ENCODE assay signal across 16 cellular contexts in the genomic region with DNA sequence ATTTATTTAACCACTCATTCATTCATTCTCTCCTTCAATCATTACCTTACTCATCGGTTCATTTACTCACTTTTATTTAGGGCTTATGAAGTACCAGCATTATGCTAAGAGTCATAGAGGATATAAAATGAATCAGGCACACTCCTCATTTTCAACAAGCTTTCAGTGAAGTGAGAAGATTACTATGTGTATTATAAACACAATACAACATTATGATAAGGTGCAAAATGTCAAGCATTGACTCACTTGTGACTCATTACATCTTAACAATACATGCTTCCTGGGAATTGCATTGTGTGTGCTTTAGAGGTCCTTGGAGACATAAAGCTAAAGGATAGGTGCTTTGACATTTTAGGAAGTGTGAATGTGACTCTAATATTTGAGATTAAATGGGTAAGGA.
DNase-seq lines count a peak whose midpoint lies in the region; ATAC-seq, FAIRE-seq and TF ChIP-seq lines count a peak whose summit lies in the region.
"Had no signal": no experiment of that assay in that cellular context is flagged by ENCODE, and none has a peak within 500 bp of the region (broad histone marks: within the 10 kb centered on the region; RNA-seq: fewer than 3 reads in every experiment).

No MANE protein-coding gene starts in this region.

- no peaks in the 10 kb centered on the region for H4K20me1 ChIP-seq in HCT116 (ENCODE audit: insufficient read depth)

- H3K9me3 ChIP-seq in HCT116 (ENCODE audit: control insufficient read depth in 1 of 2, insufficient read depth in 1 of 2, low read depth in 1 of 2, low read length in 2 of 2) = no peaks in the 10 kb centered on the region
- H3K9me3 ChIP-seq in body of pancreas = no peaks in the 10 kb centered on the region
- H3K9me3 ChIP-seq in upper lobe of left lung = no peaks in the 10 kb centered on the region
- H3K9me3 ChIP-seq: SJSA1 had no signal

- H3K27me3 ChIP-seq in HCT116 (ENCODE audit: insufficient read depth, low read length) (peaks cover 37% of the 10 kb centered on the region; the same call in 1 of the 2 replicates), body of pancreas (no peaks in the 10 kb centered on the region), upper lobe of left lung (no peaks in the 10 kb centered on the region)
- H3K27me3 ChIP-seq: heart right ventricle, SJSA1, stomach had no signal

- no peak for TF ChIP-seq EP300 in upper lobe of left lung (IDR thresholded peaks at IDR 0.05)

- TF ChIP-seq RAD21 in HCT116 (IDR thresholded peaks at IDR 0.05; ENCODE audit: low read depth) = no peak

- CTCF ChIA-PET in HCT116 (lab: Charles Lee) = no interaction called here

- H2AFZ ChIP-seq in HCT116 (ENCODE audit: low read depth, low read length, poor library complexity, severe bottlenecking) = no peak overlapping the region

- TF ChIP-seq POLR2A in HCT116 (IDR thresholded peaks at IDR 0.05; ENCODE audit: borderline replicate concordance, extremely low read depth, insufficient read depth, insufficient read length) = no peak
- no peak for TF ChIP-seq POLR2A in body of pancreas (IDR thresholded peaks at IDR 0.05)
- no peak for TF ChIP-seq POLR2A in upper lobe of left lung (IDR thresholded peaks at IDR 0.05)

- H3K27ac ChIP-seq in HCT116 (ENCODE audit: low read depth, low read length) (no peak overlapping the region), body of pancreas (no peak overlapping the region), upper lobe of left lung (no peak overlapping the region)
- H3K27ac ChIP-seq: heart right ventricle, SJSA1, stomach had no signal

- DNase-seq in HCT116 (ENCODE audit: low read depth, low spot score) (peak; percentile 16), RCC 7860 (ENCODE audit: low spot score) (peak; percentile 93), epithelial cell of esophagus (ENCODE audit: low read depth) (peak; percentile 89), renal cortical epithelial cell (ENCODE audit: low read depth) (peak; percentile 87), anterior cingulate cortex (lab: John Stamatoyannopoulos, UW) (no peak), body of pancreas (no peak), upper lobe of left lung (no peak)
- DNase-seq: activated gamma-delta T cell; cerebellar nuclear complex; effector CD4-positive, alpha-beta T cell; heart right ventricle; NCI-H146; NCI-H748 treated with DMSO at 0.1 percent for 48 hours; stimulated activated CD4-positive, alpha-beta T cell treated with anti-CD3 and anti-CD28 coated beads, Interleukin-4, amount 100 ng/mL, for 4 hours; stomach had no signal

- FAIRE-seq in RCC 7860 (lab: Jason Lieb, UNC) = peak; percentile 88

- H3K36me3 ChIP-seq in HCT116 (ENCODE audit: control insufficient read depth in 1 of 2, insufficient read depth in 2 of 2, low read length in 2 of 2) = no peaks in the 10 kb centered on the region
- H3K36me3 ChIP-seq in body of pancreas (replicated peaks in 1 of 2; ENCODE audit: insufficient read depth in 1 of 2, low read depth in 2 of 2) = no peaks in the 10 kb centered on the region
- H3K36me3 ChIP-seq in upper lobe of left lung = no peaks in the 10 kb centered on the region
- H3K36me3 ChIP-seq: heart right ventricle, SJSA1, stomach had no signal

- 69 to 73% methylated on average over 1 of the region's 1 CpG for WGBS in body of pancreas, 2 donors
- WGBS in upper lobe of left lung, 2 donors = 83 to 88% methylated on average over 1 of the region's 1 CpG

- RAD21 ChIA-PET in HCT116 (lab: Charles Lee; ENCODE audit: low non-redundant PET in 1 of 2, low total read pairs in 2 of 2, uncharacterized antibody in 2 of 2, unreplicated experiment in 2 of 2) = no interaction called here

- no peak overlapping the region for H3K9ac ChIP-seq in HCT116 (ENCODE audit: low read length)

- no peaks in the 10 kb centered on the region for H3K79me2 ChIP-seq in HCT116 (ENCODE audit: insufficient read depth, low read length)

- ATAC-seq in HCT116 (peak; percentile 47; the same call in 1 of the 2 replicates), body of pancreas (no peak), upper lobe of left lung (ENCODE audit: low FRiP score in 2 of 2) (no peak)

- BruUV-seq in HCT116 (replicated peaks; lab: Mats Ljungman, UMichigan) = no TSS peak

- no peak for TF ChIP-seq CTCF in HCT116 (IDR thresholded peaks at IDR 0.05 in 2 of 3, conservative IDR thresholded peaks at IDR 0.05 in 1 of 3; ENCODE audit: borderline replicate concordance in 1 of 3, insufficient read depth in 1 of 3, low read depth in 2 of 3, low read length in 2 of 3)
- TF ChIP-seq CTCF in epithelial cell of esophagus (IDR thresholded peaks at IDR 0.05; ENCODE audit: insufficient read depth, low read depth, low read length, missing control alignments) = no peak
- no peak for TF ChIP-seq CTCF in body of pancreas (IDR thresholded peaks at IDR 0.05)
- no peak for TF ChIP-seq CTCF in upper lobe of left lung (IDR thresholded peaks at IDR 0.05)

- no peak overlapping the region for H3K4me3 ChIP-seq in HCT116 (replicated peaks in 1 of 2; ENCODE audit: low read depth in 1 of 2, low read length in 2 of 2)
- no peak overlapping the region for H3K4me3 ChIP-seq in epithelial cell of esophagus (ENCODE audit: low read length)
- no peak overlapping the region for H3K4me3 ChIP-seq in body of pancreas
- H3K4me3 ChIP-seq in upper lobe of left lung = no peak overlapping the region
- H3K4me3 ChIP-seq: heart right ventricle, SJSA1, stomach had no signal

- H3K4me2 ChIP-seq in HCT116 (ENCODE audit: low read length) = no peak overlapping the region

- POLR2A ChIA-PET in HCT116 (lab: Charles Lee) = no interaction called here

- no peaks in the 10 kb centered on the region for H3K9me2 ChIP-seq in HCT116 (ENCODE audit: insufficient read depth)

- intact Hi-C loops in HCT116 (cut with micrococcal nuclease) (no loop called here), body of pancreas (cut with DNase I) (no loop called here)

- H3K4me1 ChIP-seq in HCT116 (ENCODE audit: control insufficient read depth in 1 of 2, insufficient read depth in 2 of 2, low read length in 2 of 2) = no peaks in the 10 kb centered on the region
- no peaks in the 10 kb centered on the region for H3K4me1 ChIP-seq in body of pancreas
- no peaks in the 10 kb centered on the region for H3K4me1 ChIP-seq in upper lobe of left lung
- H3K4me1 ChIP-seq: heart right ventricle, stomach had no signal

TF ChIP-seq in HCT116, 20 proteins besides CTCF, POLR2A, EP300 and RAD21:
- TF ChIP-seq, protein P1, sequence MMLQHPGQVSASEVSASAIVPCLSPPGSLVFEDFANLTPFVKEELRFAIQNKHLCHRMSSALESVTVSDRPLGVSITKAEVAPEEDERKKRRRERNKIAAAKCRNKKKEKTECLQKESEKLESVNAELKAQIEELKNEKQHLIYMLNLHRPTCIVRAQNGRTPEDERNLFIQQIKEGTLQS (IDR thresholded peaks at IDR 0.05) = no peak
- TF ChIP-seq SP1 (IDR thresholded peaks at IDR 0.05; ENCODE audit: low read depth) (peak; percentile 31; the same call in 1 of the 2 replicates), ZNF274 (IDR thresholded peaks at IDR 0.05; ENCODE audit: low read depth, low read length) (no peak), YY1 (IDR thresholded peaks at IDR 0.05; ENCODE audit: extremely low read depth, insufficient replicate concordance, low read depth, low read length) (no peak), CEBPB (IDR thresholded peaks at IDR 0.05; ENCODE audit: low read depth) (no peak), ELF1 (IDR thresholded peaks at IDR 0.05; ENCODE audit: borderline replicate concordance, low read depth) (no peak), FOSL1 (IDR thresholded peaks at IDR 0.05; ENCODE audit: low read depth) (peak; percentile 59), JUND (IDR thresholded peaks at IDR 0.05) (peak; percentile 47; the same call in 1 of the 2 replicates)
- TF ChIP-seq, protein P2, sequence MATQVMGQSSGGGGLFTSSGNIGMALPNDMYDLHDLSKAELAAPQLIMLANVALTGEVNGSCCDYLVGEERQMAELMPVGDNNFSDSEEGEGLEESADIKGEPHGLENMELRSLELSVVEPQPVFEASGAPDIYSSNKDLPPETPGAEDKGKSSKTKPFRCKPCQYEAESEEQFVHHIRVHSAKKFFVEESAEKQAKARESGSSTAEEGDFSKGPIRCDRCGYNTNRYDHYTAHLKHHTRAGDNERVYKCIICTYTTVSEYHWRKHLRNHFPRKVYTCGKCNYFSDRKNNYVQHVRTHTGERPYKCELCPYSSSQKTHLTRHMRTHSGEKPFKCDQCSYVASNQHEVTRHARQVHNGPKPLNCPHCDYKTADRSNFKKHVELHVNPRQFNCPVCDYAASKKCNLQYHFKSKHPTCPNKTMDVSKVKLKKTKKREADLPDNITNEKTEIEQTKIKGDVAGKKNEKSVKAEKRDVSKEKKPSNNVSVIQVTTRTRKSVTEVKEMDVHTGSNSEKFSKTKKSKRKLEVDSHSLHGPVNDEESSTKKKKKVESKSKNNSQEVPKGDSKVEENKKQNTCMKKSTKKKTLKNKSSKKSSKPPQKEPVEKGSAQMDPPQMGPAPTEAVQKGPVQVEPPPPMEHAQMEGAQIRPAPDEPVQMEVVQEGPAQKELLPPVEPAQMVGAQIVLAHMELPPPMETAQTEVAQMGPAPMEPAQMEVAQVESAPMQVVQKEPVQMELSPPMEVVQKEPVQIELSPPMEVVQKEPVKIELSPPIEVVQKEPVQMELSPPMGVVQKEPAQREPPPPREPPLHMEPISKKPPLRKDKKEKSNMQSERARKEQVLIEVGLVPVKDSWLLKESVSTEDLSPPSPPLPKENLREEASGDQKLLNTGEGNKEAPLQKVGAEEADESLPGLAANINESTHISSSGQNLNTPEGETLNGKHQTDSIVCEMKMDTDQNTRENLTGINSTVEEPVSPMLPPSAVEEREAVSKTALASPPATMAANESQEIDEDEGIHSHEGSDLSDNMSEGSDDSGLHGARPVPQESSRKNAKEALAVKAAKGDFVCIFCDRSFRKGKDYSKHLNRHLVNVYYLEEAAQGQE (IDR thresholded peaks at IDR 0.05; ENCODE audit: low read depth) = no peak

Comparison
In these comparisons a context has a peak if more than half of its experiments do, and no peak if none do; other contexts are left out.
1. DNase-seq: peak in HCT116 (single experiment), RCC 7860 (single experiment), epithelial cell of esophagus (single experiment) and renal cortical epithelial cell (single experiment); none in anterior cingulate cortex (0 of 58), body of pancreas (0 of 4) and upper lobe of left lung (0 of 2).